ENCODE assay signal across 1 cellular context in the genomic region with DNA sequence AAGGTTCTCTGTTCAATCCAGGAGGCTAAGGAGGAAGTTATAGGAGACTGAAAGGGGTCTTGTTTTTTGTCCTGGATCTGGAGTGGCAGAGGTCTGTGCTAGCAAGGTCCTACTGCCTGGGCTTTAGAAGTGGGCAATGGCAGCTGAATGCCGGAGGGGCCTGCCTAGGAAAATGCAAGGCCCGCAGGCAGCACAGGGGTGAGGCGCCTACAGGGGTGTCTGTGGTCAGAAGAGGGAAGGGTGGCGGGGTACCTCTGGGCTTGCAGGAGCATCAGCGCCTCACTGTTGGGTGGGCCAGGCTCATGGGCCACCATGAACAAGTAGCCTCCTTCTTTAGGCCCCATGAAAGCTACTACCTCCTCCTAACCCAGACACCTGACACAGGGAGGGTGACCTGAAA.
TF ChIP-seq lines count a peak whose summit lies in the region.

No MANE protein-coding gene starts in this region.

TF ChIP-seq in WTC11, 78 proteins besides CTCF, POLR2A, EP300 and RAD21 (continued from another document):
- TF ChIP-seq, protein P1, sequence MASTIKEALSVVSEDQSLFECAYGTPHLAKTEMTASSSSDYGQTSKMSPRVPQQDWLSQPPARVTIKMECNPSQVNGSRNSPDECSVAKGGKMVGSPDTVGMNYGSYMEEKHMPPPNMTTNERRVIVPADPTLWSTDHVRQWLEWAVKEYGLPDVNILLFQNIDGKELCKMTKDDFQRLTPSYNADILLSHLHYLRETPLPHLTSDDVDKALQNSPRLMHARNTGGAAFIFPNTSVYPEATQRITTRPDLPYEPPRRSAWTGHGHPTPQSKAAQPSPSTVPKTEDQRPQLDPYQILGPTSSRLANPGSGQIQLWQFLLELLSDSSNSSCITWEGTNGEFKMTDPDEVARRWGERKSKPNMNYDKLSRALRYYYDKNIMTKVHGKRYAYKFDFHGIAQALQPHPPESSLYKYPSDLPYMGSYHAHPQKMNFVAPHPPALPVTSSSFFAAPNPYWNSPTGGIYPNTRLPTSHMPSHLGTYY (CRISPR knock-in tag; IDR thresholded peaks at IDR 0.05), result no peak
- TF ChIP-seq ZNF317 (CRISPR knock-in tag; IDR thresholded peaks at IDR 0.05; ENCODE audit: borderline replicate concordance, low read depth) (no peak), NFYB (CRISPR knock-in tag; conservative IDR thresholded peaks at IDR 0.05; ENCODE audit: low read depth) (no peak), STAT6 (CRISPR knock-in tag; conservative IDR thresholded peaks at IDR 0.05; ENCODE audit: low read depth) (no peak), E2F5 (CRISPR knock-in tag; IDR thresholded peaks at IDR 0.05) (no peak), GABPB1 (CRISPR knock-in tag; IDR thresholded peaks at IDR 0.05) (no peak), ETV6 (CRISPR knock-in tag; IDR thresholded peaks at IDR 0.05) (no peak), ATF6 (CRISPR knock-in tag; IDR thresholded peaks at IDR 0.05) (no peak)
- TF ChIP-seq, protein P2, sequence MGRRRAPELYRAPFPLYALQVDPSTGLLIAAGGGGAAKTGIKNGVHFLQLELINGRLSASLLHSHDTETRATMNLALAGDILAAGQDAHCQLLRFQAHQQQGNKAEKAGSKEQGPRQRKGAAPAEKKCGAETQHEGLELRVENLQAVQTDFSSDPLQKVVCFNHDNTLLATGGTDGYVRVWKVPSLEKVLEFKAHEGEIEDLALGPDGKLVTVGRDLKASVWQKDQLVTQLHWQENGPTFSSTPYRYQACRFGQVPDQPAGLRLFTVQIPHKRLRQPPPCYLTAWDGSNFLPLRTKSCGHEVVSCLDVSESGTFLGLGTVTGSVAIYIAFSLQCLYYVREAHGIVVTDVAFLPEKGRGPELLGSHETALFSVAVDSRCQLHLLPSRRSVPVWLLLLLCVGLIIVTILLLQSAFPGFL (CRISPR knock-in tag; IDR thresholded peaks at IDR 0.05; ENCODE audit: borderline replicate concordance), result no peak
- TF ChIP-seq, protein P3, sequence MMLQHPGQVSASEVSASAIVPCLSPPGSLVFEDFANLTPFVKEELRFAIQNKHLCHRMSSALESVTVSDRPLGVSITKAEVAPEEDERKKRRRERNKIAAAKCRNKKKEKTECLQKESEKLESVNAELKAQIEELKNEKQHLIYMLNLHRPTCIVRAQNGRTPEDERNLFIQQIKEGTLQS (CRISPR knock-in tag; conservative IDR thresholded peaks at IDR 0.05), result no peak
- TF ChIP-seq, protein P4, sequence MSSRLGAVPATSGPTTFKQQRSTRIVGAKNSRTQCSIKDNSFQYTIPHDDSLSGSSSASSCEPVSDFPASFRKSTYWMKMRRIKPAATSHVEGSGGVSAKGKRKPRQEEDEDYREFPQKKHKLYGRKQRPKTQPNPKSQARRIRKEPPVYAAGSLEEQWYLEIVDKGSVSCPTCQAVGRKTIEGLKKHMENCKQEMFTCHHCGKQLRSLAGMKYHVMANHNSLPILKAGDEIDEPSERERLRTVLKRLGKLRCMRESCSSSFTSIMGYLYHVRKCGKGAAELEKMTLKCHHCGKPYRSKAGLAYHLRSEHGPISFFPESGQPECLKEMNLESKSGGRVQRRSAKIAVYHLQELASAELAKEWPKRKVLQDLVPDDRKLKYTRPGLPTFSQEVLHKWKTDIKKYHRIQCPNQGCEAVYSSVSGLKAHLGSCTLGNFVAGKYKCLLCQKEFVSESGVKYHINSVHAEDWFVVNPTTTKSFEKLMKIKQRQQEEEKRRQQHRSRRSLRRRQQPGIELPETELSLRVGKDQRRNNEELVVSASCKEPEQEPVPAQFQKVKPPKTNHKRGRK (CRISPR knock-in tag; IDR thresholded peaks at IDR 0.05; ENCODE audit: borderline replicate concordance), result no peak
